ENCODE assay signal across 11 cellular contexts in the genomic region with DNA sequence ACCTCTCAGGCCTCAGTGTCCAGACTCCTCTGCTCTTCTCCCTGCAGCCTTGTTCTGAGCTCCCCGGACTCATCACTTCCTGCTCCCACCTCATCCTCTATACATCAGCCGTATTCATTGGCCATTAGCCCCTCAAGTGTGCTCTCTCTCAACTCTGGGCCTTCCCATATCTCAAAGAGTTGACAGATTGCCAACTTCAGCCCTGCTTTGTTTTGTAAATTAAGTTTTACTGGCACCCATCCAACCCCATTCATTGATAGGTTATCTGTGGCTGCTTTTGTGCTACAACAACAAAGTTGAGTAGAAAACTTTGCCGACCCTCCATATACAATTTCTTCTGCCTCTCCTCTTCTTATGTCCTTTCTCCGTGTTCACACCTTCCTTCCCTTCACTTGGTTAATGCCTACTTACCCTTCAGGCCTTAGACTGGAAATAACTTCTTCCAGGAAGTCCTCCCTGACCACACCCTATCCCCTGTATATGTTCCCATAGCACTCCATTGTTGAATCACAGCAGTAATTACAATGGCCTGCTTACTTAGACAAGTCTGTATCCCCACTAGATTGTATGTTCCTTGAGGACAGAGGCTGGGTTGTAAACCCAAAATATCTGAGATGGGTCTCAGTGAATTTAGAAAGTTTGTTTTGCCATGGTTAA.
"Had no signal": no experiment of that assay in that cellular context is flagged by ENCODE, and none has a peak within 500 bp of the region (broad histone marks: within the 10 kb centered on the region; RNA-seq: fewer than 3 reads in every experiment).

No MANE protein-coding gene starts in this region.

- H3K36me3 ChIP-seq: brain microvascular endothelial cell had no signal

- H3K27ac ChIP-seq: brain microvascular endothelial cell had no signal

- H3K27me3 ChIP-seq: brain microvascular endothelial cell had no signal

- H3K9me3 Mint-ChIP-seq: activated B cell treated with CpG ODN at 0.5 μM for 24 hours; activated CD4-positive, alpha-beta T cell treated with anti-CD3 and anti-CD28 coated beads, Interleukin-2, amount 10 ng/mL, durations not matched to agents 24 days and 14 days; endodermal cell; nephron; T-helper 1 cell treated with Interleukin-12 subunit alpha and Interleukin-12 subunit beta and Interleukin-4 antibody, amounts not matched to agents 30 μg/mL and 1 μg/mL, for 36 hours; type B pancreatic cell had no signal

- H3K36me3 Mint-ChIP-seq: type B pancreatic cell had no signal

- H3K27ac Mint-ChIP-seq: activated B cell treated with CpG ODN at 0.5 μM for 24 hours; activated CD4-positive, alpha-beta T cell treated with anti-CD3 and anti-CD28 coated beads, Interleukin-2, amount 10 ng/mL, durations not matched to agents 24 days and 14 days; endodermal cell; T-helper 1 cell treated with Interleukin-12 subunit alpha and Interleukin-12 subunit beta and Interleukin-4 antibody, amounts not matched to agents 30 μg/mL and 1 μg/mL, for 36 hours; type B pancreatic cell had no signal

- H3K4me3 Mint-ChIP-seq: activated B cell treated with CpG ODN at 0.5 μM for 24 hours; activated CD4-positive, alpha-beta T cell treated with anti-CD3 and anti-CD28 coated beads, Interleukin-2, amount 10 ng/mL, durations not matched to agents 24 days and 14 days; endodermal cell; nephron; T-helper 1 cell treated with Interleukin-12 subunit alpha and Interleukin-12 subunit beta and Interleukin-4 antibody, amounts not matched to agents 30 μg/mL and 1 μg/mL, for 36 hours; type B pancreatic cell had no signal

- H3K4me1 Mint-ChIP-seq: activated B cell treated with CpG ODN at 0.5 μM for 24 hours; activated CD4-positive, alpha-beta T cell treated with anti-CD3 and anti-CD28 coated beads, Interleukin-2, amount 10 ng/mL, durations not matched to agents 24 days and 14 days; endodermal cell had no signal

- H3K27me3 Mint-ChIP-seq: type B pancreatic cell had no signal

- DNase-seq: activated B cell treated with CpG ODN at 0.5 μM for 24 hours; activated CD4-positive, alpha-beta T cell treated with anti-CD3 and anti-CD28 coated beads, Interleukin-2, amount 10 ng/mL, durations not matched to agents 24 days and 14 days; activated CD8-positive, alpha-beta memory T cell treated with anti-CD3 and anti-CD28 coated beads for 24 hours; activated naive CD4-positive, alpha-beta T cell treated with anti-CD3 and anti-CD28 coated beads, Interleukin-2, amount 50 U/mL, for 16 hours; brain microvascular endothelial cell; endodermal cell; stimulated activated CD4-positive, alpha-beta T cell treated with anti-CD3 and anti-CD28 coated beads, Interleukin-2, amount 100 ng/mL, for 48 hours; stimulated activated naive CD4-positive, alpha-beta T cell treated with Interleukin-2 at 50 U/mL for 16 hours had no signal
